8 cellular contexts compared by ENCODE assay signal in the genomic region with DNA sequence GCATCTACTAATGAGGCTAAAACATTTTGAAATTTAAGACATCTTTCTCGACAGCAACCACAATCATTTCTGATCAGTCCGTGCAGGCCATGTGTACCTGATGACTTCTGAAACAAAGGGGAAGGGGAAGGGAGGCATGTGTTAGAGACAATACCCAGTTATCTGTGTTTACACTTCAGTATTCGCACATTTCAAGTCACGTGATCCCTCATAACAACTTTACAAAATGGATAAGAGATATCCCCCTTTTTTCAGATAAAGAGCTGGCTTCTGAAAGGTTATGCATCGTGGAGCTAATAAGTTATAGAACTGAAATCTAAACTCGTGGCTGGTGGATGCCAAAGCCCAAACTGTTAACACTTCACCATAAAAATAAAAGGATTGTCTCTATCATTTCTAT.
"Had no signal": no experiment of that assay in that cellular context is flagged by ENCODE, and none has a peak within 500 bp of the region (broad histone marks: within the 10 kb centered on the region; RNA-seq: fewer than 3 reads in every experiment).

No MANE protein-coding gene starts in this region.

- H3K9ac ChIP-seq: KMS-11 had no signal

- H3K36me3 Mint-ChIP-seq: IgD-negative memory B cell had no signal

- H3K4me3 Mint-ChIP-seq: IgD-negative memory B cell had no signal

- DNase-seq: IMR-90, Karpas-422, KBM-7, KG1 had no signal

- H3K27me3 Mint-ChIP-seq: IgD-negative memory B cell had no signal

- H3K4me1 Mint-ChIP-seq: IgD-negative memory B cell had no signal

- H3K4me2 ChIP-seq: KMS-11 had no signal

- H3K27ac ChIP-seq: HL-60, KMS-11 had no signal

- H3K27ac Mint-ChIP-seq: IgD-negative memory B cell had no signal

- FAIRE-seq: HTR-8/SVneo had no signal
